ENCODE assay signal across 33 cellular contexts in genomic region chr9:8451146-8451545, GRCh38.
"Had no signal": no experiment of that assay in that cellular context is flagged by ENCODE, and none has a peak within 500 bp of the region (broad histone marks: within the 10 kb centered on the region; RNA-seq: fewer than 3 reads in every experiment).

No MANE protein-coding gene starts in this region.

- H3K27ac ChIP-seq: adrenal gland, ascending aorta, body of pancreas, brain microvascular endothelial cell, breast epithelium, cardiac muscle cell had no signal

- H3K4me3 ChIP-seq: adrenal gland, ascending aorta, body of pancreas, breast epithelium, cardiac muscle cell had no signal

- DNase-seq: activated effector memory CD4-positive, alpha-beta T cell treated with Interleukin-2 at 50 U/mL for 16 hours; activated gamma-delta T cell; activated gamma-delta T cell treated with Interleukin-2 at 50 U/mL for 16 hours; activated naive CD4-positive, alpha-beta T cell; activated naive CD4-positive, alpha-beta T cell treated with anti-CD3 and anti-CD28 coated beads for 36 hours; activated naive CD4-positive, alpha-beta T cell treated with anti-CD3 and anti-CD28 coated beads, Interleukin-2, amount 10 ng/mL, durations not matched to agents 7 days and 5 days; activated naive CD4-positive, alpha-beta T cell treated with anti-CD3 and anti-CD28 coated beads, Interleukin-2, amount 50 U/mL, for 16 hours; activated naive CD4-positive, alpha-beta T cell treated with Interleukin-2 at 50 U/mL for 16 hours; activated naive CD8-positive, alpha-beta T cell treated with anti-CD3 and anti-CD28 coated beads for 36 hours; activated naive CD8-positive, alpha-beta T cell treated with anti-CD3 and anti-CD28 coated beads, Interleukin-2, amount 10 ng/mL, durations not matched to agents 7 days and 5 days; activated naive CD8-positive, alpha-beta T cell treated with anti-CD3 and anti-CD28 coated beads, Interleukin-2, amount 50 U/mL, for 24 hours; activated T-cell treated with anti-CD3 and anti-CD28 coated beads for 4 hours; activated T-cell treated with anti-CD3 and anti-CD28 coated beads, Interleukin-2, amount 50 U/mL, for 1 hour; activated T-cell treated with anti-CD3 and anti-CD28 coated beads, Interleukin-2, amount 50 U/mL, for 24 hours; activated T-cell treated with anti-CD3 and anti-CD28 coated beads, Interleukin-2, amount 50 U/mL, for 4 hours; activated T-cell treated with anti-CD3 and anti-CD28 coated beads, Interleukin-2, amount 50 U/mL, for 48 hours; activated T-cell treated with anti-CD3 and anti-CD28 coated beads, Interleukin-2, amount 50 U/mL, for 72 hours; adrenal gland; amniotic stem cell; amygdala; anterior cingulate cortex; aorta; body of pancreas; brain microvascular endothelial cell; central memory CD4-positive, alpha-beta T cell; cerebellar nuclear complex had no signal

- H3K9me3 ChIP-seq: adrenal gland, ascending aorta, body of pancreas, breast epithelium had no signal

- H3K36me3 ChIP-seq: adrenal gland, ascending aorta, brain microvascular endothelial cell, breast epithelium had no signal

- H3K4me1 ChIP-seq: adrenal gland, ascending aorta, body of pancreas, breast epithelium had no signal

- ATAC-seq: activated naive CD4-positive, alpha-beta T cell treated with anti-CD3 and anti-CD28 coated beads, Interleukin-2, amount 50 U/mL, for 72 hours; activated naive CD8-positive, alpha-beta T cell treated with anti-CD3 and anti-CD28 coated beads, Interleukin-2, amount 50 U/mL, for 24 hours; activated T-cell treated with anti-CD3 and anti-CD28 coated beads, Interleukin-2, amount 50 U/mL, for 4 hours; activated T-cell treated with anti-CD3 and anti-CD28 coated beads, Interleukin-2, amount 50 U/mL, for 72 hours; activated T-helper 17 cell treated with anti-CD3 and anti-CD28 coated beads, Interleukin-2, amount 50 U/mL, for 72 hours; body of pancreas had no signal

- FAIRE-seq: astrocyte, bronchial epithelial cell had no signal
